In the genomic region with DNA sequence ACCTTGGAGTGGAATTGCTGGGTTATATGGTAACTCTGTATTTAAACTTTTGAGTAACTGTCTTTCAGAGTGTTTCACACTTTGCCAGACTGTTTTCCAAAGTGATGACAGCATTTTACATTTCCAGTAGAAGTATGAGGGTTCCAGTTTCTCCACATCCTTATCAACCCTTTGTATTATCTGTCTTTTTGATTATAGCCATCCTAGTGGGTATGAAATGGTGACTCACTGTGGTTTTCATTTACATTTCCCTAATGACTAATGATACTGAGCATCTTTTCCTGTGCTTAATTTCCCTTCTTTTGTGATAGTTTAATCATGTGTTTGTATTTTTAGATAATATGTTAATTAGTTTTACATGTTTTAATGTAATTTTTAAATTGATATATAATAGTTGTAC, we compare ENCODE assay signal across 16 cellular contexts.
DNase-seq lines count a peak whose midpoint lies in the region; TF ChIP-seq lines count a peak whose summit lies in the region.
"Had no signal": no experiment of that assay in that cellular context is flagged by ENCODE, and none has a peak within 500 bp of the region (broad histone marks: within the 10 kb centered on the region; RNA-seq: fewer than 3 reads in every experiment).

No MANE protein-coding gene starts in this region.

- in situ Hi-C loops in brain microvascular endothelial cell (cut with HindIII; ENCODE audit: low pct_ligation_motif_present, low sequenced_read_pairs) = no loop called here

- no peak overlapping the region for H3K27ac ChIP-seq in brain microvascular endothelial cell
- H3K27ac ChIP-seq: BLaER1 treated with 17β-estradiol and CSF1 and Interleukin-3, amounts not matched to agents 10 nM and 100 nM; PC-9 had no signal

- TF ChIP-seq CTCF in brain microvascular endothelial cell (IDR thresholded peaks at IDR 0.05; ENCODE audit: low read depth, low read length, missing control alignments) = no peak

- peak; percentile 30 for DNase-seq in EL
- DNase-seq in M059J (ENCODE audit: low read depth) = peak; percentile 50
- DNase-seq in amniotic epithelial cell (ENCODE audit: low read depth) = peak; percentile 30
- DNase-seq in iris pigment epithelial cell (ENCODE audit: low read depth) = peak; percentile 10
- DNase-seq in SIG-M5 treated with dmso at 0.1 percent for 504 hours (lab: John Stamatoyannopoulos, UW; ENCODE audit: unreplicated experiment) = no peak
- DNase-seq in glomerular visceral epithelial cell (ENCODE audit: extremely low spot score) = no peak
- no peak for DNase-seq in NCI-H187 treated with DMSO at 0.1 percent for 48 hours (lab: John Stamatoyannopoulos, UW)
- no peak for DNase-seq in brain microvascular endothelial cell
- DNase-seq: Calu3; CD8-positive, alpha-beta T cell; NCI-H1048; NCI-H1436; NCI-H2029; NCI-H526; PC-9 had no signal

- no peak overlapping the region for H3K4me3 ChIP-seq in brain microvascular endothelial cell (ENCODE audit: low read depth, low read length)
- H3K4me3 ChIP-seq: BLaER1 treated with 17β-estradiol and CSF1 and Interleukin-3, amounts not matched to agents 10 nM and 100 nM; PC-9 had no signal

- no peaks in the 10 kb centered on the region for H3K36me3 ChIP-seq in brain microvascular endothelial cell (replicated peaks)
- H3K36me3 ChIP-seq: BLaER1 treated with 17β-estradiol and CSF1 and Interleukin-3, amounts not matched to agents 10 nM and 100 nM had no signal

- H3K27me3 ChIP-seq in brain microvascular endothelial cell (replicated peaks) = no peaks in the 10 kb centered on the region
- H3K27me3 ChIP-seq: BLaER1 treated with 17β-estradiol and CSF1 and Interleukin-3, amounts not matched to agents 10 nM and 100 nM had no signal

Comparison
In these comparisons a context has a peak if more than half of its experiments do, and no peak if none do; other contexts are left out.
1. DNase-seq: peak in EL (single experiment), M059J (single experiment), amniotic epithelial cell (single experiment) and iris pigment epithelial cell (single experiment); none in SIG-M5 treated with dmso at 0.1 percent for 504 hours (single experiment), glomerular visceral epithelial cell (single experiment), NCI-H187 treated with DMSO at 0.1 percent for 48 hours (single experiment) and brain microvascular endothelial cell (single experiment).